In genomic region chr19:57803265-57803593, GRCh38 we compare ENCODE assay signal across 8 cellular contexts. TPM values are rescaled to one million over a fixed set of nuclear protein-coding genes. Genes with fewer than 3 reads are reported as not detected.
A peak's percentile ranks its signal among the peaks of the same experiment; 100 is the strongest.
DNase-seq lines count a peak whose midpoint lies in the region; ATAC-seq, FAIRE-seq and TF ChIP-seq lines count a peak whose summit lies in the region.

No MANE protein-coding gene starts in this region.

- no peaks in the 10 kb centered on the region for H3K9me3 Mint-ChIP-seq in activated CD4-positive, alpha-beta T cell treated with anti-CD3 and anti-CD28 coated beads, Interleukin-2, amount 10 ng/mL, durations not matched to agents 7 days and 5 days
- no peaks in the 10 kb centered on the region for H3K9me3 Mint-ChIP-seq in effector memory CD8-positive, alpha-beta T cell

- H3K4me3 ChIP-seq in bronchial epithelial cell (ENCODE audit: low read depth, low read length) (peak overlapping the region; percentile 40), lower leg skin (ENCODE audit: low read depth, poor library complexity, severe bottlenecking) (peak overlapping the region; percentile 23), thymus (ENCODE audit: low read length) (peak overlapping the region; percentile 54)

- TF ChIP-seq CTCF in bronchial epithelial cell (IDR thresholded peaks at IDR 0.05; ENCODE audit: insufficient read depth, low read length, severe bottlenecking): no peak
- TF ChIP-seq CTCF in lower leg skin (IDR thresholded peaks at IDR 0.05): no peak

- no peak overlapping the region for H3K27ac ChIP-seq in thymus (ENCODE audit: low read depth)
- H3K27ac ChIP-seq in substantia nigra (ENCODE audit: low read depth, low read length, poor library complexity, severe bottlenecking): no peak overlapping the region

- TF ChIP-seq POLR2A in lower leg skin (IDR thresholded peaks at IDR 0.05): no peak

- peak overlapping the region; percentile 78 for H3K27ac Mint-ChIP-seq in activated CD4-positive, alpha-beta T cell treated with anti-CD3 and anti-CD28 coated beads, Interleukin-2, amount 10 ng/mL, durations not matched to agents 7 days and 5 days
- peak overlapping the region in 1 of 2 donors; percentile 24 for H3K27ac Mint-ChIP-seq in effector memory CD8-positive, alpha-beta T cell

- intact Hi-C loops in lower leg skin (cut with DNase I; ENCODE audit: low total_unique reads): no loop called here

- no peak for FAIRE-seq in bronchial epithelial cell (lab: Jason Lieb, UNC)

- no peaks in the 10 kb centered on the region for H3K36me3 ChIP-seq in bronchial epithelial cell (ENCODE audit: control insufficient read depth, insufficient read depth, low read length)
- peaks cover 10% of the 10 kb centered on the region for H3K36me3 ChIP-seq in thymus (ENCODE audit: control insufficient read depth, insufficient read depth)

- H3K36me3 Mint-ChIP-seq in activated CD4-positive, alpha-beta T cell treated with anti-CD3 and anti-CD28 coated beads, Interleukin-2, amount 10 ng/mL, durations not matched to agents 7 days and 5 days (ENCODE audit: low read depth): peaks cover 45% of the 10 kb centered on the region
- H3K36me3 Mint-ChIP-seq in effector memory CD8-positive, alpha-beta T cell (ENCODE audit: insufficient read depth): no peaks in the 10 kb centered on the region

- H3K4me3 Mint-ChIP-seq in activated CD4-positive, alpha-beta T cell treated with anti-CD3 and anti-CD28 coated beads, Interleukin-2, amount 10 ng/mL, durations not matched to agents 7 days and 5 days: peak overlapping the region; percentile 56
- H3K4me3 Mint-ChIP-seq in effector memory CD8-positive, alpha-beta T cell: peak overlapping the region in 1 of 2 donors; percentile 42

- POLR2A ChIA-PET in activated CD4-positive, alpha-beta T cell treated with anti-CD3 and anti-CD28 coated beads, Interleukin-2, amount 10 ng/mL, durations not matched to agents 7 days and 5 days (lab: Charles Lee): no interaction called here

- 4 to 8% methylated on average over 6 of the region's 6 CpGs for WGBS in lower leg skin, 2 donors
- WGBS in thymus: 17% methylated on average over 6 of the region's 6 CpGs

- CTCF ChIA-PET in activated CD4-positive, alpha-beta T cell treated with anti-CD3 and anti-CD28 coated beads, Interleukin-2, amount 10 ng/mL, durations not matched to agents 7 days and 5 days (lab: Charles Lee): no interaction called here

- peaks cover 2% of the 10 kb centered on the region for H3K4me1 ChIP-seq in thymus (ENCODE audit: control insufficient read depth, insufficient read depth, low read length)

- no peaks in the 10 kb centered on the region for H3K9me3 ChIP-seq in thymus (ENCODE audit: control insufficient read depth)

- H3K27me3 ChIP-seq in bronchial epithelial cell (ENCODE audit: control insufficient read depth, insufficient read depth, low read length): no peaks in the 10 kb centered on the region
- no peaks in the 10 kb centered on the region for H3K27me3 ChIP-seq in thymus (ENCODE audit: control insufficient read depth, insufficient read depth)

- no peak for ATAC-seq in effector memory CD8-positive, alpha-beta T cell (replicated peaks)

- H3K27me3 Mint-ChIP-seq in activated CD4-positive, alpha-beta T cell treated with anti-CD3 and anti-CD28 coated beads, Interleukin-2, amount 10 ng/mL, durations not matched to agents 7 days and 5 days: no peaks in the 10 kb centered on the region
- H3K27me3 Mint-ChIP-seq in effector memory CD8-positive, alpha-beta T cell: no peaks in the 10 kb centered on the region

- H3K4me1 Mint-ChIP-seq in activated CD4-positive, alpha-beta T cell treated with anti-CD3 and anti-CD28 coated beads, Interleukin-2, amount 10 ng/mL, durations not matched to agents 7 days and 5 days: peaks cover 28% of the 10 kb centered on the region
- H3K4me1 Mint-ChIP-seq in effector memory CD8-positive, alpha-beta T cell (ENCODE audit: low read depth in 2 of 2): peaks cover 7 to 8% of the 10 kb centered on the region in 2 donors

- no peak for DNase-seq in activated CD4-positive, alpha-beta T cell treated with anti-CD3 and anti-CD28 coated beads, Interleukin-2, amount 10 ng/mL, durations not matched to agents 7 days and 5 days
- no peak for DNase-seq in activated CD4-positive, alpha-beta T cell treated with anti-CD3 and anti-CD28 coated beads for 4 hours
- DNase-seq in bronchial epithelial cell (ENCODE audit: low read depth) (no peak), lower leg skin (ENCODE audit: low spot score in 2 of 2) (no peak), substantia nigra (lab: John Stamatoyannopoulos, UW) (no peak), COLO668 (lab: John Stamatoyannopoulos, UW; ENCODE audit: unreplicated experiment) (no peak)
- DNase-seq in effector memory CD8-positive, alpha-beta T cell: no peak

RNA-seq across cellular contexts. Expression of gene ZNF552, which starts 11.5 kb away (rescaled TPM):
- total RNA-seq in activated CD4-positive, alpha-beta T cell treated with anti-CD3 and anti-CD28 coated beads, Interleukin-2, amount 10 ng/mL, durations not matched to agents 7 days and 5 days: 10 to 100 TPM in 1 of 2 experiments, 1 to 10 TPM in 1; 8.7 to 10.0 TPM
- 7.0 and 8.2 TPM in 2 replicates for total RNA-seq in bronchial epithelial cell
- total RNA-seq in lower leg skin: 1 to 10 TPM; 5.4 to 7.0 (median 5.9) TPM
- 7.8 TPM for polyA plus RNA-seq in thymus

RNA-seq across cellular contexts. Expression of gene ZNF587B, which starts 26.9 kb away (rescaled TPM):
- total RNA-seq in activated CD4-positive, alpha-beta T cell treated with anti-CD3 and anti-CD28 coated beads, Interleukin-2, amount 10 ng/mL, durations not matched to agents 7 days and 5 days: 10 to 100 TPM; 16.2 to 18.4 TPM
- total RNA-seq in bronchial epithelial cell: 19.8 and 36.1 TPM in 2 replicates
- total RNA-seq in lower leg skin: 10 to 100 TPM; 11.8 to 16.7 (median 13.7) TPM
- polyA plus RNA-seq in thymus: 9.1 TPM

RNA-seq across cellular contexts. Expression of gene ZNF586, which starts 33.8 kb away (rescaled TPM):
- 10 to 100 TPM; 26.8 to 28.4 TPM for total RNA-seq in activated CD4-positive, alpha-beta T cell treated with anti-CD3 and anti-CD28 coated beads, Interleukin-2, amount 10 ng/mL, durations not matched to agents 7 days and 5 days
- total RNA-seq in bronchial epithelial cell: 11.6 and 16.1 TPM in 2 replicates
- total RNA-seq in lower leg skin: 10 to 100 TPM in 3 of 4 donors, 1 to 10 TPM in 1; 9.1 to 21.4 (median 17.5) TPM
- 15.2 TPM for polyA plus RNA-seq in thymus

RNA-seq across cellular contexts. Expression of gene ZNF587, which starts 46.4 kb away (rescaled TPM):
- total RNA-seq in activated CD4-positive, alpha-beta T cell treated with anti-CD3 and anti-CD28 coated beads, Interleukin-2, amount 10 ng/mL, durations not matched to agents 7 days and 5 days: 10 to 100 TPM; 35.3 to 35.6 TPM
- 11.8 and 19.5 TPM in 2 replicates for total RNA-seq in bronchial epithelial cell
- total RNA-seq in lower leg skin: 10 to 100 TPM; 10.6 to 18.0 (median 17.2) TPM
- polyA plus RNA-seq in thymus: 25.4 TPM

RNA-seq across cellular contexts. Expression of gene ZNF776, which starts 56.6 kb away (rescaled TPM):
- total RNA-seq in activated CD4-positive, alpha-beta T cell treated with anti-CD3 and anti-CD28 coated beads, Interleukin-2, amount 10 ng/mL, durations not matched to agents 7 days and 5 days: 10 to 100 TPM; 16.1 to 21.4 TPM
- total RNA-seq in bronchial epithelial cell (12.4 and 14.0 TPM in 2 replicates), lower leg skin (10 to 100 TPM in 3 of 4 donors, 1 to 10 TPM in 1; 9.5 to 23.7 (median 13.0) TPM)
- polyA plus RNA-seq in thymus: 13.8 TPM
